ENCODE assay signal across 1 cellular context in genomic region chr11:93000511-93001476, GRCh38.
TF ChIP-seq lines count a peak whose summit lies in the region.

No MANE protein-coding gene starts in this region.

TF ChIP-seq in H1, 55 proteins besides CTCF, POLR2A, EP300 and RAD21:
- TF ChIP-seq NRF1 (IDR thresholded peaks at IDR 0.05; ENCODE audit: low read depth, low read length) (no peak), BACH1 (IDR thresholded peaks at IDR 0.05; ENCODE audit: low read length) (0 out of 2 replicates have a peak, but pooled peaks have one; percentile 14)
TF ChIP-seq in H1: peak in this region for 1.
